ENCODE assay signal across 1 cellular context in the genomic region with DNA sequence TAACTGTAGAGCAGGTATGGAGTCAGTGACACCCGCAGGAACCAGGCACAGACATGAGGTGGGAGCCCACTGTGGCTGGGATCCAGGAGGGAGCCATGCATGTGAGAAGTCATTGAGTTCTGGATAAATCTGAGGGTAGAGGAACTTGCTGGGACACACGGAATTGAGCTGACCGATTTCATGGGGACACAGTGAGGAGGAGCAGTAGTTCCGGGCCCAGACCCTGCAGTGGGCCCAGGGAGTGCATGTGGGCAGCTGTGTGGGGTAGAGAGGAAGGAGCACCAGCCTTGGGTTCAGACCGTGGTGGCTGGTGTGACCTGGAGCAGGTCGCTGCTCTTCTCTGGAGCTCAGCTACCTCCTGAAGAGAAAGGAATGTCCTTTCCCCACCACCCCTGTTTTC.
A peak's percentile ranks its signal among the peaks of the same experiment; 100 is the strongest.
TF ChIP-seq lines count a peak whose summit lies in the region.

No MANE protein-coding gene starts in this region.

TF ChIP-seq in HepG2, 621 proteins besides CTCF, POLR2A, EP300 and RAD21:
- TF ChIP-seq HNRNPL (IDR thresholded peaks at IDR 0.05; ENCODE audit: low read depth, low read length) = 0 out of 2 replicates have a peak, but pooled peaks have one; percentile 41
- peak; percentile 71 for TF ChIP-seq POLR2G (IDR thresholded peaks at IDR 0.05; ENCODE audit: low read depth, low read length)
- TF ChIP-seq PAF1 (CRISPR knock-in tag; IDR thresholded peaks at IDR 0.05) = peak; percentile 28; the same call in 1 of the 2 replicates
- TF ChIP-seq AGO2 (optimal IDR thresholded peaks at IDR 0.05; ENCODE audit: low read depth, low read length) = peak; percentile 94
- TF ChIP-seq NCOA2 (CRISPR knock-in tag; IDR thresholded peaks at IDR 0.05) = no peak
- TF ChIP-seq RBFOX2 (IDR thresholded peaks at IDR 0.05; ENCODE audit: low read depth, low read length) = peak; percentile 76
- no peak for TF ChIP-seq ZNF619 (CRISPR knock-in tag; IDR thresholded peaks at IDR 0.05)
- TF ChIP-seq SRSF1 (optimal IDR thresholded peaks at IDR 0.05; ENCODE audit: low read depth, low read length) = peak; percentile 50
- peak; percentile 6 for TF ChIP-seq RBM22 (optimal IDR thresholded peaks at IDR 0.05; ENCODE audit: low read length)
